Comparison of ENCODE assay signal across 1 cellular context in genomic region chr18:48990497-48991298, GRCh38.
A peak's percentile ranks its signal among the peaks of the same experiment; 100 is the strongest.
TF ChIP-seq lines count a peak whose summit lies in the region.

No MANE protein-coding gene starts in this region.

TF ChIP-seq in HEK293, 187 proteins besides CTCF, POLR2A, EP300 and RAD21 (continued from another document):
- TF ChIP-seq ZBTB11 (tag by site-specific recombination; conservative IDR thresholded peaks at IDR 0.05; ENCODE audit: low read depth): no peak
- TF ChIP-seq KLF9 (tag by site-specific recombination; IDR thresholded peaks at IDR 0.05; ENCODE audit: low read depth): peak; percentile 21; the same call in 1 of the 2 replicates
- TF ChIP-seq ZEB2 (tag by site-specific recombination; IDR thresholded peaks at IDR 0.05): 0 out of 2 replicates have a peak, but pooled peaks have one; percentile 21
- TF ChIP-seq KLF17 (tag by site-specific recombination; IDR thresholded peaks at IDR 0.05): peak; percentile 43
- TF ChIP-seq SP7 (tag by site-specific recombination; IDR thresholded peaks at IDR 0.05): peak; percentile 39; the same call in 1 of the 2 replicates
- no peak for TF ChIP-seq ZNF426 (tag by site-specific recombination; IDR thresholded peaks at IDR 0.05)
- peak; percentile 85 for TF ChIP-seq ZFHX2 (tag by site-specific recombination; conservative IDR thresholded peaks at IDR 0.05)
- TF ChIP-seq ZNF132 (tag by site-specific recombination; IDR thresholded peaks at IDR 0.05; ENCODE audit: borderline replicate concordance): no peak
- no peak for TF ChIP-seq SCRT1 (tag by site-specific recombination; IDR thresholded peaks at IDR 0.05; ENCODE audit: borderline replicate concordance)
